20 cellular contexts compared by ENCODE assay signal in the genomic region with DNA sequence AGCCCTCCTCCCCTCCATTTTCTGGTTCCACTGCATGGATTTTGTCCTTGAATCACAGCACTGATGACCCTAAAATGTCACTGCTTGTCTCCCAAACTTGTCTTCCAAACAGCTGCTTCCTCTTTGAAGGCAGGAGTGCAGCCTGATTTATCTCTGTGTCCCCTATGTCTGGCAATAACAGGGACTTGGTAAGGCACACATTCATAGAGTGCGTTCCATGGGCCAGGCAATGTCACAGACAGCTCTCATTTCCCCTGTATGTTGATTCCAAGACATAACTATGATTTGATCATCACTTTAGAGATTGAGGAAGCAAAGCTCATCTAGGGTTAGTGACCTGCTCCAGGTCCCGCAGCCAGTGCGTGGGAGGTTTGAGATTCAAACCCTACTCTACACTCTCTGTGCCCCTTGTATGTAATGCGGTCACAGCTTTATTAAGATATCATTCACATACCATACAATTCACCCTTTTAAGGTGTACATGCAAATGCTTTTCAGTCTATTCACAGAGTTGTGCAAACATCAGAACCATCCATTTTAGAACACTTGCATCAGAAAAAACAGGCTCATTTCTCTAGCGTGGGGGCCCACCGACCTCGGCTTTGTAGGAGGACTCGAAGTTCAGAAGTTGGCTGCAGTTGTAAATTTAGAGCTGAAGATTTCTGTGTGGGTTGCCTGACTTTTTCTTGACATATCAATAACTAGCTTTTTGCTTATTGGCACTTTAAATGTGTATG. TPM values are rescaled to one million over a fixed set of nuclear protein-coding genes. Genes with fewer than 3 reads are reported as not detected.
DNase-seq lines count a peak whose midpoint lies in the region; ATAC-seq, FAIRE-seq and TF ChIP-seq lines count a peak whose summit lies in the region.
"Had no signal": no experiment of that assay in that cellular context is flagged by ENCODE, and none has a peak within 500 bp of the region (broad histone marks: within the 10 kb centered on the region; RNA-seq: fewer than 3 reads in every experiment).

No MANE protein-coding gene starts in this region.

- H3K4me1 ChIP-seq in Karpas-422 (ENCODE audit: low read length) (peaks cover 66% of the 10 kb centered on the region), mesenchymal stem cell (ENCODE audit: control insufficient read depth, insufficient read depth, low read depth, low read length) (peaks cover 20% of the 10 kb centered on the region), smooth muscle cell (ENCODE audit: low read depth) (peaks cover 8% of the 10 kb centered on the region), small intestine (ENCODE audit: control insufficient read depth in 2 of 2, insufficient read depth in 1 of 2, low read depth in 1 of 2, low read length in 1 of 2) (no peaks in the 10 kb centered on the region), upper lobe of right lung (no peaks in the 10 kb centered on the region)
- H3K4me1 ChIP-seq: colonic mucosa, prostate gland, transverse colon had no signal

- no peaks in the 10 kb centered on the region for H3K27me3 ChIP-seq in Karpas-422 (ENCODE audit: low read length)
- peaks cover 0 to 57% of the 10 kb centered on the region in 2 experiments for H3K27me3 ChIP-seq in mesenchymal stem cell (ENCODE audit: control insufficient read depth in 1 of 2, insufficient read depth in 1 of 2, low read length in 2 of 2)
- no peaks in the 10 kb centered on the region for H3K27me3 ChIP-seq in smooth muscle cell (ENCODE audit: low read depth)
- H3K27me3 ChIP-seq in small intestine (ENCODE audit: control insufficient read depth in 2 of 2, insufficient read depth in 2 of 2, low read length in 2 of 2), result no peaks in the 10 kb centered on the region
- H3K27me3 ChIP-seq in upper lobe of right lung, result no peaks in the 10 kb centered on the region
- H3K27me3 ChIP-seq: colonic mucosa, transverse colon had no signal

- H2BK15ac ChIP-seq in mesenchymal stem cell (ENCODE audit: low read depth, poor library complexity, severe bottlenecking), result no peak overlapping the region

- no peak overlapping the region for H3K4ac ChIP-seq in mesenchymal stem cell (ENCODE audit: low read depth in 1 of 2, low read length in 2 of 2)

- H3K23ac ChIP-seq in mesenchymal stem cell (ENCODE audit: low read length in 2 of 2), result no peak overlapping the region

- peak overlapping the region; percentile 42 for H2AFZ ChIP-seq in Karpas-422 (ENCODE audit: low read length)
- no peak overlapping the region for H2AFZ ChIP-seq in mesenchymal stem cell (ENCODE audit: low read depth, low read length)
- no peak overlapping the region for H2AFZ ChIP-seq in smooth muscle cell (ENCODE audit: low read depth)

- no peak overlapping the region for H4K8ac ChIP-seq in mesenchymal stem cell (ENCODE audit: low read length)

- peak overlapping the region; percentile 19 for H2AK5ac ChIP-seq in mesenchymal stem cell (ENCODE audit: low read length, severe bottlenecking)

- H3K79me1 ChIP-seq in mesenchymal stem cell (replicated peaks; ENCODE audit: low read length, poor library complexity, severe bottlenecking), result no peaks in the 10 kb centered on the region

- H2BK5ac ChIP-seq in mesenchymal stem cell (ENCODE audit: low read depth, low read length, poor library complexity, severe bottlenecking), result no peak overlapping the region

- no peaks in the 10 kb centered on the region for H3K9me2 ChIP-seq in Karpas-422 (replicated peaks; ENCODE audit: insufficient read depth, low read length)

- H3F3A ChIP-seq in smooth muscle cell (ENCODE audit: low read depth), result no peaks in the 10 kb centered on the region

- H3K4me3 ChIP-seq in Karpas-422 (ENCODE audit: low read length) (peak overlapping the region; percentile 59), mesenchymal stem cell (ENCODE audit: insufficient read depth in 1 of 2, low read depth in 1 of 2, low read length in 2 of 2) (no peak overlapping the region), smooth muscle cell (no peak overlapping the region), small intestine (ENCODE audit: low read depth in 1 of 2, low read length in 2 of 2) (no peak overlapping the region), upper lobe of right lung (no peak overlapping the region)
- H3K4me3 ChIP-seq: colonic mucosa, lung, prostate gland, transverse colon had no signal

- peak; percentile 85 for DNase-seq in Karpas-422
- DNase-seq in caudate nucleus (lab: John Stamatoyannopoulos, UW), result peak in 17 of 61 donors; percentile 26 to 83 (median 40)
- no peak for DNase-seq in mesenchymal stem cell
- DNase-seq in smooth muscle cell (lab: John Stamatoyannopoulos, UW; ENCODE audit: unreplicated experiment), result no peak
- DNase-seq in pons (ENCODE audit: low spot score), result no peak
- no peak for DNase-seq in small intestine
- no peak for DNase-seq in upper lobe of right lung
- no peak for DNase-seq in putamen (ENCODE audit: low spot score)
- DNase-seq: activated CD4-positive, CD25-positive, alpha-beta regulatory T cell treated with anti-CD3 and anti-CD28 coated beads, Interleukin-2, amount 50 U/mL, for 72 hours; activated CD8-positive, alpha-beta T cell treated with anti-CD3 and anti-CD28 coated beads, Interleukin-2, amount 10 ng/mL, durations not matched to agents 7 days and 5 days; activated naive CD4-positive, alpha-beta T cell treated with anti-CD3 and anti-CD28 coated beads, Interleukin-2, amount 10 ng/mL, durations not matched to agents 7 days and 5 days; activated T-cell treated with anti-CD3 and anti-CD28 coated beads, Interleukin-2, amount 50 U/mL, for 1 hour; colonic mucosa; H7; naive thymus-derived CD4-positive, alpha-beta T cell; stimulated activated CD4-positive, alpha-beta T cell treated with anti-CD3 and anti-CD28 coated beads, Interleukin-2, amount 100 ng/mL, for 48 hours; transverse colon had no signal

- peak overlapping the region; percentile 79 for H3K4me2 ChIP-seq in Karpas-422 (ENCODE audit: low read depth, low read length, poor library complexity, severe bottlenecking)
- H3K4me2 ChIP-seq in mesenchymal stem cell (ENCODE audit: low read length, poor library complexity, severe bottlenecking), result no peak overlapping the region
- peak overlapping the region; percentile 67 for H3K4me2 ChIP-seq in smooth muscle cell

- H2BK12ac ChIP-seq in mesenchymal stem cell (ENCODE audit: low read length in 2 of 2), result no peak overlapping the region

- H4K20me1 ChIP-seq in Karpas-422 (ENCODE audit: insufficient read depth, low read depth, low read length), result no peaks in the 10 kb centered on the region
- no peaks in the 10 kb centered on the region for H4K20me1 ChIP-seq in smooth muscle cell (ENCODE audit: low read depth)

- H3K18ac ChIP-seq in mesenchymal stem cell (ENCODE audit: low read depth in 1 of 2, low read length in 2 of 2), result no peak overlapping the region

- H4K91ac ChIP-seq in mesenchymal stem cell (ENCODE audit: low read length), result no peak overlapping the region

- H3K27ac ChIP-seq in Karpas-422 (ENCODE audit: low read length) (peak overlapping the region; percentile 97), caudate nucleus (ENCODE audit: low read depth, low read length) (peak overlapping the region; percentile 79), mesenchymal stem cell (ENCODE audit: low read length, poor library complexity, severe bottlenecking) (peak overlapping the region; percentile 40), smooth muscle cell (ENCODE audit: low read depth) (no peak overlapping the region), small intestine (ENCODE audit: low read depth in 1 of 2, low read length in 1 of 2) (no peak overlapping the region), upper lobe of right lung (no peak overlapping the region)
- H3K27ac ChIP-seq: colonic mucosa, prostate gland, RWPE1, transverse colon had no signal

- H3K36me3 ChIP-seq in Karpas-422 (ENCODE audit: insufficient read depth, low read length) (no peaks in the 10 kb centered on the region), mesenchymal stem cell (ENCODE audit: control insufficient read depth in 1 of 2, insufficient read depth in 2 of 2, low read depth in 1 of 2, low read length in 2 of 2) (no peaks in the 10 kb centered on the region), smooth muscle cell (ENCODE audit: low read depth) (no peaks in the 10 kb centered on the region), small intestine (ENCODE audit: control insufficient read depth in 2 of 2, insufficient read depth in 2 of 2, low read length in 2 of 2) (no peaks in the 10 kb centered on the region), upper lobe of right lung (no peaks in the 10 kb centered on the region)
- H3K36me3 ChIP-seq: colonic mucosa, prostate gland, transverse colon had no signal

- FAIRE-seq in small intestine (lab: Jason Lieb, UNC), result no peak

- 95% methylated on average over 8 of the region's 8 CpGs for WGBS in mesenchymal stem cell
- 62% methylated on average over 8 of the region's 8 CpGs for WGBS in smooth muscle cell (ENCODE audit: low lambda C conversion rate)
- 78 to 85% (median 78%) methylated on average over 8 of the region's 8 CpGs for WGBS in small intestine, 3 donors

- intact Hi-C loops in upper lobe of right lung (cut with DNase I), result no loop called here

- TF ChIP-seq CTCF in smooth muscle cell (IDR thresholded peaks at IDR 0.05; ENCODE audit: borderline replicate concordance, insufficient read depth, poor library complexity, severe bottlenecking) (no peak), upper lobe of right lung (IDR thresholded peaks at IDR 0.05) (no peak)

- no peak overlapping the region for H2BK120ac ChIP-seq in mesenchymal stem cell (ENCODE audit: low read depth, low read length)

- H3K9ac ChIP-seq in Karpas-422 (ENCODE audit: low read length), result peak overlapping the region; percentile 74
- H3K9ac ChIP-seq in mesenchymal stem cell (ENCODE audit: low read length), result no peak overlapping the region
- H3K9ac ChIP-seq in smooth muscle cell (ENCODE audit: low read depth), result no peak overlapping the region

- H3K9me3 ChIP-seq in Karpas-422 (ENCODE audit: low read length) (no peaks in the 10 kb centered on the region), mesenchymal stem cell (ENCODE audit: control insufficient read depth, low read length) (no peaks in the 10 kb centered on the region), smooth muscle cell (replicated peaks; ENCODE audit: low read depth) (no peaks in the 10 kb centered on the region), small intestine (ENCODE audit: control insufficient read depth, low read depth) (no peaks in the 10 kb centered on the region), upper lobe of right lung (no peaks in the 10 kb centered on the region)
- H3K9me3 ChIP-seq: colonic mucosa, prostate gland, transverse colon had no signal

- H3K79me2 ChIP-seq in Karpas-422 (ENCODE audit: low read length), result no peaks in the 10 kb centered on the region
- no peaks in the 10 kb centered on the region for H3K79me2 ChIP-seq in smooth muscle cell (ENCODE audit: low read depth)

- ATAC-seq in upper lobe of right lung, result no peak
- ATAC-seq: activated CD8-positive, alpha-beta T cell treated with anti-CD3 and anti-CD28 coated beads, Interleukin-2, amount 10 ng/mL, durations not matched to agents 7 days and 5 days; naive thymus-derived CD4-positive, alpha-beta T cell had no signal

- no peak overlapping the region for H3K14ac ChIP-seq in mesenchymal stem cell (ENCODE audit: low read length in 2 of 2)

RNA-seq across cellular contexts. Expression of a gene that starts 28.4 kb away (rescaled TPM):
- 28.4 and 30.0 TPM in 2 replicates for total RNA-seq in Karpas-422 (2014; rRNA removed; shearing (Covaris generic); ENCODE audit: low replicate concordance)
- 79.3 TPM for polyA plus RNA-seq in mesenchymal stem cell (2013, experiment 1 of 2)
- 84.2 TPM for polyA plus RNA-seq in mesenchymal stem cell (2013, experiment 2 of 2)
- 53.3 and 58.3 TPM in 2 replicates for total RNA-seq in smooth muscle cell
- polyA plus RNA-seq in smooth muscle cell, result 51.3 and 56.5 TPM in 2 replicates
- 10 to 100 TPM; 22.4 to 48.8 (median 24.3) TPM for polyA plus RNA-seq in small intestine
- 40.9 TPM for total RNA-seq in upper lobe of right lung

Comparison
In these comparisons a context has a peak if more than half of its experiments do, and no peak if none do; other contexts are left out.
1. H3K27ac ChIP-seq: peak in Karpas-422 (single experiment), caudate nucleus (single experiment) and mesenchymal stem cell (single experiment); none in smooth muscle cell (single experiment), small intestine (0 of 2) and upper lobe of right lung (single experiment).